10 cellular contexts compared by ENCODE assay signal in genomic region chr12:105234197-105234596, GRCh38. TPM values are rescaled to one million over a fixed set of nuclear protein-coding genes. Genes with fewer than 3 reads are reported as not detected.
A peak's percentile ranks its signal among the peaks of the same experiment; 100 is the strongest.
DNase-seq lines count a peak whose midpoint lies in the region; ATAC-seq and TF ChIP-seq lines count a peak whose summit lies in the region.
"Had no signal": no experiment of that assay in that cellular context is flagged by ENCODE, and none has a peak within 500 bp of the region (broad histone marks: within the 10 kb centered on the region; RNA-seq: fewer than 3 reads in every experiment).

No MANE protein-coding gene starts in this region.

- H3K9ac ChIP-seq in stomach smooth muscle (ENCODE audit: low read length in 2 of 2): no peak overlapping the region

- H3K4me3 Mint-ChIP-seq in activated CD4-positive, alpha-beta T cell treated with anti-CD3 and anti-CD28 coated beads, Interleukin-2, amount 10 ng/mL, durations not matched to agents 24 days and 14 days: peak overlapping the region; percentile 85
- H3K4me3 Mint-ChIP-seq in activated naive CD8-positive, alpha-beta T cell treated with anti-CD3 and anti-CD28 coated beads, Interleukin-2, amount 10 ng/mL, durations not matched to agents 7 days and 5 days: peak overlapping the region; percentile 91

- no peaks in the 10 kb centered on the region for H3K36me3 ChIP-seq in kidney epithelial cell (ENCODE audit: control insufficient read depth, insufficient read depth, low read length)
- no peaks in the 10 kb centered on the region for H3K36me3 ChIP-seq in stomach smooth muscle (ENCODE audit: control insufficient read depth in 2 of 2, insufficient read depth in 2 of 2, low read length in 2 of 2)

- peak overlapping the region; percentile 92 for H3K4me3 ChIP-seq in kidney epithelial cell (ENCODE audit: low read depth, low read length)
- H3K4me3 ChIP-seq in stomach smooth muscle (ENCODE audit: low read length in 2 of 2): peak overlapping the region; percentile 84 to 92

- POLR2A ChIA-PET in activated naive CD8-positive, alpha-beta T cell treated with anti-CD3 and anti-CD28 coated beads, Interleukin-2, amount 10 ng/mL, durations not matched to agents 7 days and 5 days (lab: Charles Lee): interaction anchor here (2.8 kb wide), 1 partner anchor 96 kb away, joined by 9 read pairs; the partner anchor contains the start of gene C12orf75

- H3K36me3 Mint-ChIP-seq in activated CD4-positive, alpha-beta T cell treated with anti-CD3 and anti-CD28 coated beads, Interleukin-2, amount 10 ng/mL, durations not matched to agents 24 days and 14 days (ENCODE audit: low read depth): peaks cover 13% of the 10 kb centered on the region
- peaks cover 14% of the 10 kb centered on the region for H3K36me3 Mint-ChIP-seq in activated naive CD8-positive, alpha-beta T cell treated with anti-CD3 and anti-CD28 coated beads, Interleukin-2, amount 10 ng/mL, durations not matched to agents 7 days and 5 days

- no peak for ATAC-seq in activated naive CD8-positive, alpha-beta T cell treated with anti-CD3 and anti-CD28 coated beads, Interleukin-2, amount 10 ng/mL, durations not matched to agents 7 days and 5 days (ENCODE audit: low read depth)
- ATAC-seq: sciatic nerve had no signal

- H3K9me3 Mint-ChIP-seq in activated CD4-positive, alpha-beta T cell treated with anti-CD3 and anti-CD28 coated beads, Interleukin-2, amount 10 ng/mL, durations not matched to agents 24 days and 14 days: peaks cover 3% of the 10 kb centered on the region
- no peaks in the 10 kb centered on the region for H3K9me3 Mint-ChIP-seq in activated naive CD8-positive, alpha-beta T cell treated with anti-CD3 and anti-CD28 coated beads, Interleukin-2, amount 10 ng/mL, durations not matched to agents 7 days and 5 days

- H3K27me3 Mint-ChIP-seq in activated CD4-positive, alpha-beta T cell treated with anti-CD3 and anti-CD28 coated beads, Interleukin-2, amount 10 ng/mL, durations not matched to agents 24 days and 14 days: peaks cover 2% of the 10 kb centered on the region
- H3K27me3 Mint-ChIP-seq in activated naive CD8-positive, alpha-beta T cell treated with anti-CD3 and anti-CD28 coated beads, Interleukin-2, amount 10 ng/mL, durations not matched to agents 7 days and 5 days: no peaks in the 10 kb centered on the region

- no peak overlapping the region for H3K27ac ChIP-seq in stomach smooth muscle (ENCODE audit: low read length)

- no peaks in the 10 kb centered on the region for H3K9me3 ChIP-seq in stomach smooth muscle (ENCODE audit: control insufficient read depth in 2 of 2, low read length in 2 of 2)

- peaks cover 6% of the 10 kb centered on the region for H3K4me1 ChIP-seq in stomach smooth muscle (ENCODE audit: control insufficient read depth, insufficient read depth, low read length)

- intact Hi-C loops in activated CD4-positive, alpha-beta T cell treated with anti-CD3 and anti-CD28 coated beads, Interleukin-2, amount 10 ng/mL, durations not matched to agents 24 days and 14 days (cut with micrococcal nuclease): loop anchor here (2.0 kb wide), 1 partner anchor 945 kb away; no protein-coding TSS in a partner anchor

- TF ChIP-seq CTCF in kidney epithelial cell (IDR thresholded peaks at IDR 0.05; ENCODE audit: insufficient read depth, low read length, poor library complexity, severe bottlenecking): no peak

- no peak for DNase-seq in activated CD4-positive, alpha-beta T cell treated with anti-CD3 and anti-CD28 coated beads, Interleukin-2, amount 10 ng/mL, durations not matched to agents 24 days and 14 days
- DNase-seq in activated CD4-positive, alpha-beta T cell treated with anti-CD3 and anti-CD28 coated beads for 4 hours: no peak
- DNase-seq in activated naive CD8-positive, alpha-beta T cell treated with anti-CD3 and anti-CD28 coated beads, Interleukin-2, amount 10 ng/mL, durations not matched to agents 7 days and 5 days: no peak
- DNase-seq in kidney epithelial cell (ENCODE audit: low read depth) (no peak), SIG-M5 treated with dmso at 0.1 percent for 504 hours (lab: John Stamatoyannopoulos, UW; ENCODE audit: unreplicated experiment) (no peak), NCI-H2196 (lab: John Stamatoyannopoulos, UW; ENCODE audit: unreplicated experiment) (no peak), NCI-H345 treated with DMSO at 0.1 percent for 48 hours (lab: John Stamatoyannopoulos, UW; ENCODE audit: unreplicated experiment) (no peak)
- DNase-seq: NCI-H2107 had no signal

- peaks cover 35% of the 10 kb centered on the region for H3K4me1 Mint-ChIP-seq in activated CD4-positive, alpha-beta T cell treated with anti-CD3 and anti-CD28 coated beads, Interleukin-2, amount 10 ng/mL, durations not matched to agents 24 days and 14 days
- peaks cover 23% of the 10 kb centered on the region for H3K4me1 Mint-ChIP-seq in activated naive CD8-positive, alpha-beta T cell treated with anti-CD3 and anti-CD28 coated beads, Interleukin-2, amount 10 ng/mL, durations not matched to agents 7 days and 5 days

- H3K27me3 ChIP-seq in kidney epithelial cell (ENCODE audit: control insufficient read depth, insufficient read depth, low read length) (no peaks in the 10 kb centered on the region), stomach smooth muscle (ENCODE audit: control insufficient read depth in 1 of 2, insufficient read depth in 2 of 2, low read length in 2 of 2) (no peaks in the 10 kb centered on the region)

- H3K27ac Mint-ChIP-seq in activated CD4-positive, alpha-beta T cell treated with anti-CD3 and anti-CD28 coated beads, Interleukin-2, amount 10 ng/mL, durations not matched to agents 24 days and 14 days: no peak overlapping the region
- H3K27ac Mint-ChIP-seq in activated naive CD8-positive, alpha-beta T cell treated with anti-CD3 and anti-CD28 coated beads, Interleukin-2, amount 10 ng/mL, durations not matched to agents 7 days and 5 days: no peak overlapping the region

RNA-seq across cellular contexts. Expression of gene APPL2, which starts 1.8 kb away (rescaled TPM):
- 18.2 and 20.5 TPM in 2 replicates for total RNA-seq in activated CD4-positive, alpha-beta T cell treated with anti-CD3 and anti-CD28 coated beads, Interleukin-2, amount 10 ng/mL, durations not matched to agents 24 days and 14 days
- 10 to 100 TPM; 35.0 to 42.8 TPM for total RNA-seq in activated naive CD8-positive, alpha-beta T cell treated with anti-CD3 and anti-CD28 coated beads, Interleukin-2, amount 10 ng/mL, durations not matched to agents 7 days and 5 days
- 23.8 and 28.1 TPM in 2 replicates for total RNA-seq in kidney epithelial cell
